ENCODE assay signal across 13 cellular contexts in genomic region chr22:40009953-40010751, GRCh38. TPM values are rescaled to one million over a fixed set of nuclear protein-coding genes. Genes with fewer than 3 reads are reported as not detected.
DNase-seq lines count a peak whose midpoint lies in the region; ATAC-seq lines count a peak whose summit lies in the region.
"Had no signal": no experiment of that assay in that cellular context is flagged by ENCODE, and none has a peak within 500 bp of the region (broad histone marks: within the 10 kb centered on the region; RNA-seq: fewer than 3 reads in every experiment).

No MANE protein-coding gene starts in this region.

- H3K9me3 Mint-ChIP-seq in CD4-positive, CD25-positive, alpha-beta regulatory T cell = no peaks in the 10 kb centered on the region
- H3K9me3 Mint-ChIP-seq in immature natural killer cell = no peaks in the 10 kb centered on the region
- H3K9me3 Mint-ChIP-seq: HFFc6 had no signal

- peak overlapping the region; percentile 32 to 85 (median 54) for H3K27ac Mint-ChIP-seq in CD4-positive, CD25-positive, alpha-beta regulatory T cell
- H3K27ac Mint-ChIP-seq in immature natural killer cell = peak overlapping the region in 1 of 6 donors; percentile 83
- H3K27ac Mint-ChIP-seq: HFFc6 had no signal

- H3K27me3 ChIP-seq in CD4-positive, CD25-positive, alpha-beta regulatory T cell (ENCODE audit: control insufficient read depth, insufficient read depth, low read length) = no peaks in the 10 kb centered on the region
- H3K27me3 ChIP-seq: ovary had no signal

- H3K27ac ChIP-seq in CD4-positive, CD25-positive, alpha-beta regulatory T cell (ENCODE audit: insufficient read depth, low read length, poor library complexity, severe bottlenecking) = no peak overlapping the region
- H3K27ac ChIP-seq: ovary had no signal

- peak overlapping the region in 3 of 4 donors; percentile 76 to 84 (median 77) for H3K4me3 Mint-ChIP-seq in CD4-positive, CD25-positive, alpha-beta regulatory T cell
- peak overlapping the region in 3 of 5 donors; percentile 18 to 79 (median 55) for H3K4me3 Mint-ChIP-seq in immature natural killer cell
- H3K4me3 Mint-ChIP-seq: HFFc6 had no signal

- peak overlapping the region; percentile 40 for H3K4me3 ChIP-seq in CD4-positive, CD25-positive, alpha-beta regulatory T cell (ENCODE audit: low read depth, low read length)
- H3K4me3 ChIP-seq: ovary had no signal

- H3K4me1 ChIP-seq in CD4-positive, CD25-positive, alpha-beta regulatory T cell (ENCODE audit: control insufficient read depth, insufficient read depth, low read length, poor library complexity, severe bottlenecking) = no peaks in the 10 kb centered on the region

- H3K27me3 Mint-ChIP-seq in CD4-positive, CD25-positive, alpha-beta regulatory T cell = peaks cover 36% of the 10 kb centered on the region
- H3K27me3 Mint-ChIP-seq in immature natural killer cell (ENCODE audit: low read depth in 3 of 3) = peaks cover 7 to 16% (median 8%) of the 10 kb centered on the region in 3 donors

- ATAC-seq in CD4-positive, CD25-positive, alpha-beta regulatory T cell (ENCODE audit: low read depth in 2 of 2) = peak; percentile 62 to 78
- ATAC-seq in GM21381 (IDR thresholded peaks at IDR 0.05; ENCODE audit: unreplicated experiment) = no peak
- no peak for ATAC-seq in HG02759 (IDR thresholded peaks at IDR 0.05; ENCODE audit: unreplicated experiment)
- no peak for ATAC-seq in GM19397 (IDR thresholded peaks at IDR 0.05; ENCODE audit: unreplicated experiment)

- peaks cover 0 to 11% (median 8%) of the 10 kb centered on the region in 4 donors for H3K4me1 Mint-ChIP-seq in CD4-positive, CD25-positive, alpha-beta regulatory T cell
- peaks cover 15 to 19% of the 10 kb centered on the region in 2 donors for H3K4me1 Mint-ChIP-seq in immature natural killer cell

- H3K36me3 ChIP-seq in CD4-positive, CD25-positive, alpha-beta regulatory T cell (ENCODE audit: control insufficient read depth, insufficient read depth, low read length) = no peaks in the 10 kb centered on the region
- H3K36me3 ChIP-seq: ovary had no signal

- peak in 2 of 3 donors; percentile 41 to 64 for DNase-seq in CD4-positive, CD25-positive, alpha-beta regulatory T cell
- DNase-seq in NCI-H1417 treated with DMSO at 0.1 percent for 48 hours (lab: John Stamatoyannopoulos, UW) (peak; percentile 37), immature natural killer cell (no peak), superior temporal gyrus (ENCODE audit: extremely low spot score) (no peak)
- peak; percentile 16 to 19 for DNase-seq in activated CD4-positive, alpha-beta T cell treated with anti-CD3 and anti-CD28 coated beads, Interleukin-2, amount 50 U/mL, for 48 hours
- DNase-seq: HFFc6, ovary had no signal

- H3K36me3 Mint-ChIP-seq in CD4-positive, CD25-positive, alpha-beta regulatory T cell = no peaks in the 10 kb centered on the region
- H3K36me3 Mint-ChIP-seq in immature natural killer cell = peaks cover 0 to 4% (median 0%) of the 10 kb centered on the region in 3 donors

- no peaks in the 10 kb centered on the region for H3K9me3 ChIP-seq in CD4-positive, CD25-positive, alpha-beta regulatory T cell (ENCODE audit: control insufficient read depth in 2 of 2, low read length in 2 of 2)
- H3K9me3 ChIP-seq: ovary had no signal

RNA-seq across cellular contexts. Expression of gene FAM83F, which starts 15.4 kb away (rescaled TPM):
- 3.2 TPM for total RNA-seq in CD4-positive, CD25-positive, alpha-beta regulatory T cell
- under 1 TPM in 3 of 4 donors, not detected in 1; 0.01 to 0.05 (median 0.03) TPM for polyA plus RNA-seq in CD4-positive, CD25-positive, alpha-beta regulatory T cell
- not detected for polyA plus RNA-seq in immature natural killer cell
- total RNA-seq: dermis microvascular lymphatic vessel endothelial cell, HFFc6, RPMI7951 had no signal

RNA-seq across cellular contexts. Expression of gene TMA7B, which starts 50.0 kb away (rescaled TPM):
- 13.0 TPM for total RNA-seq in CD4-positive, CD25-positive, alpha-beta regulatory T cell
- 1 to 10 TPM in 3 of 4 donors, under 1 TPM in 1; 0.91 to 1.8 (median 1.5) TPM for polyA plus RNA-seq in CD4-positive, CD25-positive, alpha-beta regulatory T cell
- polyA plus RNA-seq in immature natural killer cell = 1 to 10 TPM in 2 of 3 donors, not detected in 1; 1.4 to 2.1 TPM
- total RNA-seq: dermis microvascular lymphatic vessel endothelial cell, HFFc6, HT-29, ovary had no signal
- polyA plus RNA-seq: ovary had no signal

Comparison
In these comparisons a context has a peak if more than half of its experiments do, and no peak if none do; other contexts are left out.
1. ATAC-seq: peak in CD4-positive, CD25-positive, alpha-beta regulatory T cell (2 of 2); none in GM21381 (single experiment), HG02759 (single experiment) and GM19397 (single experiment).
2. DNase-seq: peak in CD4-positive, CD25-positive, alpha-beta regulatory T cell (2 of 3), NCI-H1417 treated with DMSO at 0.1 percent for 48 hours (single experiment) and activated CD4-positive, alpha-beta T cell treated with anti-CD3 and anti-CD28 coated beads, Interleukin-2, amount 50 U/mL, for 48 hours (2 of 2); none in immature natural killer cell (0 of 3) and superior temporal gyrus (single experiment).